In the genomic region with DNA sequence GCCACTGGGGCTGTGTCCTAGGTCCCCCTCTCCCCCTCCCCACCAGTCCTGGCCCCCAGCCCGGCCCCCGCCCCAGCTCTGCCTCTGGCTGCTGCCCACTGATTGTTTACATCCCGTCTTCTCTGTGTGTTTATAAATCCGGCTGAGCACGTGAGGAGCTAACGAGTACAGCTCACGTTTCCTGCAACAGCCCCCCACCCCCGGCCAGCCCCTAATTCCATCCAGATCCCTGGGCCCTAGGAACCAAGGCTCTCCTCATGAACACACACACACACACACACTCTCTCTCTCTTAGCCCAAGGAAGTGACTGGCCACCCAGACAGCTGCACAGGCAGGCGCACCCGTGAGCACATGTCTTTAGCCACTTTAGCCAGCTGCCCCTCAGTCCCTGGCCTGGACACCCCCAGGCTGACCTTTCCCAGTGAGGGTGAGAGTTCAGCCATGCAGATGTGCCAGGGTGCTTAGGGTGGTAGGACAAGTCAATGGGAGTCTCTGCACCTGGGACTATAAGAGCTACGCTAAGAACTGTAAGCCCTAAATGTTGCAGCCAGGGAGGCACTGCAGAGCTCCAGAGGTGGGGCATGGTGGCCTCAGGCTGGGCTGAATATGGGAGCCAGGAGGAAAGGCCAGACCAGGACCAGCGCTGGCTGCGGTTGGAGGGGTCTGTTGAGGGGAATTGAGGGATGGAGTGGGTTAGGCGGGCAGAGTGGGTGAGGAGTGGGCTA, we compare ENCODE assay signal across 1 cellular context.
TF ChIP-seq lines count a peak whose summit lies in the region.

No MANE protein-coding gene starts in this region.

TF ChIP-seq in K562, 482 proteins besides CTCF, POLR2A, EP300 and RAD21:
- TF ChIP-seq HOXB6 (CRISPR knock-in tag; IDR thresholded peaks at IDR 0.05; ENCODE audit: borderline replicate concordance) (no peak), ETV1 (tag; conservative IDR thresholded peaks at IDR 0.05; ENCODE audit: low read depth) (no peak), ZNF511 (CRISPR knock-in tag; IDR thresholded peaks at IDR 0.05) (no peak), POLR2AphosphoS2 (IDR thresholded peaks at IDR 0.05; ENCODE audit: low read length) (no peak), JUN (IDR thresholded peaks at IDR 0.05; ENCODE audit: borderline replicate concordance, low read depth, low read length) (no peak), JUN (CRISPR knock-in tag; IDR thresholded peaks at IDR 0.05; ENCODE audit: borderline replicate concordance) (no peak), CREM (IDR thresholded peaks at IDR 0.05; ENCODE audit: low read depth) (no peak), TBL1XR1 (IDR thresholded peaks at IDR 0.05; ENCODE audit: low read length in 2 of 2) (no peak), PHB (CRISPR knock-in tag; IDR thresholded peaks at IDR 0.05) (no peak), ZNF436 (CRISPR knock-in tag; IDR thresholded peaks at IDR 0.05) (no peak), MYNN (IDR thresholded peaks at IDR 0.05) (no peak), MYNN (CRISPR knock-in tag; IDR thresholded peaks at IDR 0.05) (no peak), BHLHE40 (IDR thresholded peaks at IDR 0.05; ENCODE audit: low read length) (peak; percentile 37; the same call in 1 of the 2 replicates), ZBTB7A (IDR thresholded peaks at IDR 0.05; ENCODE audit: borderline replicate concordance, control insufficient read depth, low read depth, low read length) (peak; percentile 57; the same call in 1 of the 2 replicates), ZNF12 (CRISPR knock-in tag; IDR thresholded peaks at IDR 0.05) (no peak), FOXA3 (CRISPR knock-in tag; conservative IDR thresholded peaks at IDR 0.05 in 1 of 2, IDR thresholded peaks at IDR 0.05 in 1 of 2) (0 out of 4 replicates have a peak, but pooled peaks of 1 of the 2 experiments have one; percentile 32), ZNF707 (CRISPR knock-in tag; conservative IDR thresholded peaks at IDR 0.05) (no peak), PTTG1 (tag; IDR thresholded peaks at IDR 0.05; ENCODE audit: low read depth) (no peak), RBBP5 (IDR thresholded peaks at IDR 0.05; ENCODE audit: borderline replicate concordance, insufficient read depth, low read length, poor library complexity, severe bottlenecking) (no peak), RFX7 (CRISPR knock-in tag; IDR thresholded peaks at IDR 0.05) (no peak), NEUROD1 (IDR thresholded peaks at IDR 0.05; ENCODE audit: borderline replicate concordance, low read depth, low read length, partially characterized antibody) (no peak), IRF2 (CRISPR knock-in tag; IDR thresholded peaks at IDR 0.05) (no peak), ZNF175 (CRISPR knock-in tag; IDR thresholded peaks at IDR 0.05; ENCODE audit: low read depth) (no peak), POLR2AphosphoS5 (IDR thresholded peaks at IDR 0.05; ENCODE audit: control insufficient read depth, insufficient read depth, low read depth, low read length) (0 out of 2 replicates have a peak, but pooled peaks have one; percentile 20), ILK (tag; IDR thresholded peaks at IDR 0.05; ENCODE audit: borderline replicate concordance, low read depth) (no peak), ZNF253 (CRISPR knock-in tag; conservative IDR thresholded peaks at IDR 0.05) (no peak), ZC3H8 (IDR thresholded peaks at IDR 0.05) (no peak)
- TF ChIP-seq, protein P1, sequence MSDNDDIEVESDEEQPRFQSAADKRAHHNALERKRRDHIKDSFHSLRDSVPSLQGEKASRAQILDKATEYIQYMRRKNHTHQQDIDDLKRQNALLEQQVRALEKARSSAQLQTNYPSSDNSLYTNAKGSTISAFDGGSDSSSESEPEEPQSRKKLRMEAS (CRISPR knock-in tag; IDR thresholded peaks at IDR 0.05), result peak; percentile 23; the same call in 1 of the 2 replicates
- TF ChIP-seq, protein P2, sequence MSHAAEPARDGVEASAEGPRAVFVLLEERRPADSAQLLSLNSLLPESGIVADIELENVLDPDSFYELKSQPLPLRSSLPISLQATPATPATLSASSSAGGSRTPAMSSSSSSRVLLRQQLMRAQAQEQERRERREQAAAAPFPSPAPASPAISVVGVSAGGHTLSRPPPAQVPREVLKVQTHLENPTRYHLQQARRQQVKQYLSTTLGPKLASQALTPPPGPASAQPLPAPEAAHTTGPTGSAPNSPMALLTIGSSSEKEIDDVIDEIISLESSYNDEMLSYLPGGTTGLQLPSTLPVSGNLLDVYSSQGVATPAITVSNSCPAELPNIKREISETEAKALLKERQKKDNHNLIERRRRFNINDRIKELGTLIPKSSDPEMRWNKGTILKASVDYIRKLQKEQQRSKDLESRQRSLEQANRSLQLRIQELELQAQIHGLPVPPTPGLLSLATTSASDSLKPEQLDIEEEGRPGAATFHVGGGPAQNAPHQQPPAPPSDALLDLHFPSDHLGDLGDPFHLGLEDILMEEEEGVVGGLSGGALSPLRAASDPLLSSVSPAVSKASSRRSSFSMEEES (CRISPR knock-in tag; IDR thresholded peaks at IDR 0.05), result no peak
- TF ChIP-seq, protein P3, sequence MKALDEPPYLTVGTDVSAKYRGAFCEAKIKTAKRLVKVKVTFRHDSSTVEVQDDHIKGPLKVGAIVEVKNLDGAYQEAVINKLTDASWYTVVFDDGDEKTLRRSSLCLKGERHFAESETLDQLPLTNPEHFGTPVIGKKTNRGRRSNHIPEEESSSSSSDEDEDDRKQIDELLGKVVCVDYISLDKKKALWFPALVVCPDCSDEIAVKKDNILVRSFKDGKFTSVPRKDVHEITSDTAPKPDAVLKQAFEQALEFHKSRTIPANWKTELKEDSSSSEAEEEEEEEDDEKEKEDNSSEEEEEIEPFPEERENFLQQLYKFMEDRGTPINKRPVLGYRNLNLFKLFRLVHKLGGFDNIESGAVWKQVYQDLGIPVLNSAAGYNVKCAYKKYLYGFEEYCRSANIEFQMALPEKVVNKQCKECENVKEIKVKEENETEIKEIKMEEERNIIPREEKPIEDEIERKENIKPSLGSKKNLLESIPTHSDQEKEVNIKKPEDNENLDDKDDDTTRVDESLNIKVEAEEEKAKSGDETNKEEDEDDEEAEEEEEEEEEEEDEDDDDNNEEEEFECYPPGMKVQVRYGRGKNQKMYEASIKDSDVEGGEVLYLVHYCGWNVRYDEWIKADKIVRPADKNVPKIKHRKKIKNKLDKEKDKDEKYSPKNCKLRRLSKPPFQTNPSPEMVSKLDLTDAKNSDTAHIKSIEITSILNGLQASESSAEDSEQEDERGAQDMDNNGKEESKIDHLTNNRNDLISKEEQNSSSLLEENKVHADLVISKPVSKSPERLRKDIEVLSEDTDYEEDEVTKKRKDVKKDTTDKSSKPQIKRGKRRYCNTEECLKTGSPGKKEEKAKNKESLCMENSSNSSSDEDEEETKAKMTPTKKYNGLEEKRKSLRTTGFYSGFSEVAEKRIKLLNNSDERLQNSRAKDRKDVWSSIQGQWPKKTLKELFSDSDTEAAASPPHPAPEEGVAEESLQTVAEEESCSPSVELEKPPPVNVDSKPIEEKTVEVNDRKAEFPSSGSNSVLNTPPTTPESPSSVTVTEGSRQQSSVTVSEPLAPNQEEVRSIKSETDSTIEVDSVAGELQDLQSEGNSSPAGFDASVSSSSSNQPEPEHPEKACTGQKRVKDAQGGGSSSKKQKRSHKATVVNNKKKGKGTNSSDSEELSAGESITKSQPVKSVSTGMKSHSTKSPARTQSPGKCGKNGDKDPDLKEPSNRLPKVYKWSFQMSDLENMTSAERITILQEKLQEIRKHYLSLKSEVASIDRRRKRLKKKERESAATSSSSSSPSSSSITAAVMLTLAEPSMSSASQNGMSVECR (CRISPR knock-in tag; IDR thresholded peaks at IDR 0.05), result 0 out of 2 replicates have a peak, but pooled peaks have one; percentile 17
